Comparison of ENCODE assay signal across 8 cellular contexts in genomic region chr19:48363810-48364563, GRCh38. TPM values are rescaled to one million over a fixed set of nuclear protein-coding genes. Genes with fewer than 3 reads are reported as not detected.
DNase-seq lines count a peak whose midpoint lies in the region; ATAC-seq, FAIRE-seq and TF ChIP-seq lines count a peak whose summit lies in the region.

Gene SYNGR4 (plus strand): TSS chr19:48364367. CDS start chr19:48365843, 1,476 bp downstream.
Gene TMEM143 (minus strand): TSS chr19:48363940. CDS start chr19:48363920, 20 bp downstream.

- TF ChIP-seq CTCF in Caco-2 (IDR thresholded peaks at IDR 0.05; ENCODE audit: insufficient read depth in 1 of 2, low read depth in 1 of 2, low read length in 1 of 2, severe bottlenecking in 1 of 2, unreplicated experiment in 1 of 2) = no peak

- no peaks in the 10 kb centered on the region for H3K27me3 ChIP-seq in Caco-2 (replicated peaks; ENCODE audit: control insufficient read depth, insufficient read depth, low read length)

- H3K36me3 Mint-ChIP-seq in Caco-2 (ENCODE audit: insufficient read depth, unreplicated experiment) = peaks cover 34% of the 10 kb centered on the region
- peaks cover 1% of the 10 kb centered on the region for H3K36me3 Mint-ChIP-seq in activated CD8-positive, alpha-beta memory T cell treated with anti-CD3 and anti-CD28 coated beads, Interleukin-2, amount 10 ng/mL, durations not matched to agents 7 days and 5 days
- peaks cover 9% of the 10 kb centered on the region for H3K36me3 Mint-ChIP-seq in effector memory CD8-positive, alpha-beta T cell (ENCODE audit: insufficient read depth)

- intact Hi-C loops in Caco-2 (cut with micrococcal nuclease; ENCODE audit: unreplicated experiment) = loop anchor here (1.0 to 5.0 kb wide), 5 partner anchors 10 to 42 kb away; partner anchors contain the start of gene KDELR1

- peak within 1 kb of the TSS; percentile 43 for H3K4me3 ChIP-seq in Caco-2 (ENCODE audit: low read depth, low read length)

- DNase-seq in Caco-2 (peak; percentile 100), HTR-8/SVneo (ENCODE audit: insufficient read length, low spot score) (peak; percentile 99), NOMO-1 treated with DMSO at 0.1 percent for 48 hours (lab: John Stamatoyannopoulos, UW; ENCODE audit: unreplicated experiment) (peak; percentile 100), medulla oblongata (ENCODE audit: extremely low spot score) (peak; percentile 100)
- peak; percentile 100 for DNase-seq in activated CD8-positive, alpha-beta memory T cell treated with anti-CD3 and anti-CD28 coated beads, Interleukin-2, amount 10 ng/mL, durations not matched to agents 7 days and 5 days
- peak; percentile 94 to 96 (median 96) for DNase-seq in effector memory CD8-positive, alpha-beta T cell
- DNase-seq in stimulated activated CD4-positive, alpha-beta T cell treated with anti-CD3 and anti-CD28 coated beads, TNF-alpha, amount 100 ng/mL, for 48 hours (ENCODE audit: low read depth in 3 of 3) = peak; percentile 91 to 98 (median 95)

- H3K27ac Mint-ChIP-seq in Caco-2 (ENCODE audit: unreplicated experiment) = peak within 1 kb of the TSS; percentile 84
- H3K27ac Mint-ChIP-seq in activated CD8-positive, alpha-beta memory T cell treated with anti-CD3 and anti-CD28 coated beads, Interleukin-2, amount 10 ng/mL, durations not matched to agents 7 days and 5 days = peak within 1 kb of the TSS; percentile 92
- peak within 1 kb of the TSS; percentile 88 to 91 for H3K27ac Mint-ChIP-seq in effector memory CD8-positive, alpha-beta T cell

- FAIRE-seq in HTR-8/SVneo (lab: Jason Lieb, UNC) = peak; percentile 99

- peaks cover 14% of the 10 kb centered on the region for H3K4me1 Mint-ChIP-seq in Caco-2 (ENCODE audit: low read depth, unreplicated experiment)
- H3K4me1 Mint-ChIP-seq in activated CD8-positive, alpha-beta memory T cell treated with anti-CD3 and anti-CD28 coated beads, Interleukin-2, amount 10 ng/mL, durations not matched to agents 7 days and 5 days = peaks cover 16% of the 10 kb centered on the region
- peaks cover 11 to 16% of the 10 kb centered on the region in 2 donors for H3K4me1 Mint-ChIP-seq in effector memory CD8-positive, alpha-beta T cell (ENCODE audit: low read depth in 2 of 2)

- no TSS peak for BruUV-seq in Caco-2 (replicated peaks; lab: Mats Ljungman, UMichigan)

- no peaks in the 10 kb centered on the region for H3K9me3 ChIP-seq in Caco-2

- peak; percentile 80 for ATAC-seq in GM21381 (IDR thresholded peaks at IDR 0.05; ENCODE audit: unreplicated experiment)
- peak; percentile 90 for ATAC-seq in activated CD8-positive, alpha-beta memory T cell treated with anti-CD3 and anti-CD28 coated beads, Interleukin-2, amount 10 ng/mL, durations not matched to agents 7 days and 5 days
- ATAC-seq in effector memory CD8-positive, alpha-beta T cell (replicated peaks) = peak; percentile 86

- POLR2A ChIA-PET in Caco-2 (lab: Charles Lee) = interaction anchor here (0.5 to 2.5 kb wide), 24 partner anchors 9 to 1088 kb away, joined by 3 to 65 read pairs (median 6); partner anchors contain the start of genes CARD8, GRIN2D, KDELR1 and PIH1D1

- H3K9me3 Mint-ChIP-seq in Caco-2 (ENCODE audit: unreplicated experiment) = no peaks in the 10 kb centered on the region
- H3K9me3 Mint-ChIP-seq in activated CD8-positive, alpha-beta memory T cell treated with anti-CD3 and anti-CD28 coated beads, Interleukin-2, amount 10 ng/mL, durations not matched to agents 7 days and 5 days (ENCODE audit: low read depth) = no peaks in the 10 kb centered on the region
- H3K9me3 Mint-ChIP-seq in effector memory CD8-positive, alpha-beta T cell = no peaks in the 10 kb centered on the region

- H3K27me3 Mint-ChIP-seq in Caco-2 (ENCODE audit: insufficient read depth, unreplicated experiment) = no peaks in the 10 kb centered on the region
- H3K27me3 Mint-ChIP-seq in activated CD8-positive, alpha-beta memory T cell treated with anti-CD3 and anti-CD28 coated beads, Interleukin-2, amount 10 ng/mL, durations not matched to agents 7 days and 5 days = no peaks in the 10 kb centered on the region
- H3K27me3 Mint-ChIP-seq in effector memory CD8-positive, alpha-beta T cell = no peaks in the 10 kb centered on the region

- H3K4me3 Mint-ChIP-seq in Caco-2 (ENCODE audit: unreplicated experiment) = peak within 1 kb of the TSS; percentile 83
- peak within 1 kb of the TSS; percentile 81 for H3K4me3 Mint-ChIP-seq in activated CD8-positive, alpha-beta memory T cell treated with anti-CD3 and anti-CD28 coated beads, Interleukin-2, amount 10 ng/mL, durations not matched to agents 7 days and 5 days
- H3K4me3 Mint-ChIP-seq in effector memory CD8-positive, alpha-beta T cell = peak within 1 kb of the TSS; percentile 82 to 85

- no peaks in the 10 kb centered on the region for H3K36me3 ChIP-seq in Caco-2 (ENCODE audit: control insufficient read depth, insufficient read depth, low read length)

- CTCF ChIA-PET in Caco-2 (lab: Charles Lee) = interaction anchor here (0.6 to 2.9 kb wide), 21 partner anchors 10 to 255 kb away, joined by 3 to 45 read pairs (median 6); partner anchors contain the start of genes KDELR1 and SPHK2
- CTCF ChIA-PET in activated CD8-positive, alpha-beta memory T cell treated with anti-CD3 and anti-CD28 coated beads, Interleukin-2, amount 10 ng/mL, durations not matched to agents 7 days and 5 days (lab: Charles Lee) = interaction anchor here (0.5 to 5.1 kb wide), 15 partner anchors 10 to 225 kb away, joined by 3 to 36 read pairs (median 5); partner anchors contain the start of gene KDELR1

- H3K4me1 ChIP-seq in Caco-2 = peaks cover 6% of the 10 kb centered on the region; the same call in 1 of the 2 replicates

RNA-seq across cellular contexts. Expression of gene SYNGR4, which starts in this region (rescaled TPM):
- total RNA-seq in Caco-2 (2022) = 0.32 TPM in 1 of 2 replicates, not detected in the other
- total RNA-seq in activated CD8-positive, alpha-beta memory T cell treated with anti-CD3 and anti-CD28 coated beads, Interleukin-2, amount 10 ng/mL, durations not matched to agents 7 days and 5 days = not detected

RNA-seq across cellular contexts. Expression of gene TMEM143, which starts in this region (rescaled TPM):
- total RNA-seq in Caco-2 (2022) = 20.4 and 24.4 TPM in 2 replicates
- 10 to 100 TPM; 16.7 to 22.3 TPM for total RNA-seq in activated CD8-positive, alpha-beta memory T cell treated with anti-CD3 and anti-CD28 coated beads, Interleukin-2, amount 10 ng/mL, durations not matched to agents 7 days and 5 days

Comparison
In these comparisons a context has a peak if more than half of its experiments do, and no peak if none do; other contexts are left out.
1. Peak in every context shown above with its lines: DNase-seq, ATAC-seq and H3K4me3 ChIP-seq.